In the genomic region with DNA sequence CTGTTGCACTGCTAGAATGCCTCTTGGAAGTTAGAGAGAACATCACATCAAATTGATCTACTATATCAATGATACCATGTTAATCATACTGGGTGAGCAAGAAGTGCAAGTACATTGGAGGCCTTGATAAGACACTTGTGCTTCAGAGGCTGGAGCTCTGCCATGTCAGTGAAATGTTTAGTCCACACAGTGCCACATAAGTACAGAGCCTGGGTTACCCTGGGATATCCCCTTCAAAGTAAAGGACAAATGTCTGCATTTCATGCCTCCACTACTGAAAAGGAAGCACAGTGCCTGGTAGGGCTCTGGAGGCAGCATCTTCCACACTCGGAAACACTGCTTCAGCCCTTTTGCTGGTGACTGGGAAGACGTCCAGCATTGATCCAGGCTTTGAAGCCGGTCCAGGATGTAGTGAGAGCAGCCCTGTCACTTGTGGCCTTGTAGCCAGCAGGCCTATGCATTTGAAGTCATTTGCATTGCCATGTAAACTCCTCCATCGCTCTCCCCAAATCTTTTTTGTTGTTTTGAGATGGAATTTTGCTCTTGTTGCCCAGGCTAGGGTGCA, we compare ENCODE assay signal across 1 cellular context.
TF ChIP-seq lines count a peak whose summit lies in the region.

No MANE protein-coding gene starts in this region.

TF ChIP-seq in H1, 55 proteins besides CTCF, POLR2A, EP300 and RAD21:
- no peak for TF ChIP-seq POLR2AphosphoS5 (IDR thresholded peaks at IDR 0.05; ENCODE audit: low read depth, low read length)
- no peak for TF ChIP-seq CBX5 (IDR thresholded peaks at IDR 0.05; ENCODE audit: low read depth, low read length)
- TF ChIP-seq BACH1 (IDR thresholded peaks at IDR 0.05; ENCODE audit: low read length) = no peak
- no peak for TF ChIP-seq GABPA (IDR thresholded peaks at IDR 0.05; ENCODE audit: borderline replicate concordance, insufficient read depth, low read length)
- no peak for TF ChIP-seq MAFK (IDR thresholded peaks at IDR 0.05; ENCODE audit: low read depth, low read length)
- TF ChIP-seq EGR1 (IDR thresholded peaks at IDR 0.05; ENCODE audit: borderline replicate concordance, low read depth, low read length) = no peak
- TF ChIP-seq NANOG (IDR thresholded peaks at IDR 0.05; ENCODE audit: insufficient read depth, low read depth, low read length, poor library complexity, severe bottlenecking) = no peak
- no peak for TF ChIP-seq BCL11A (IDR thresholded peaks at IDR 0.05; ENCODE audit: low read depth in 2 of 2, low read length in 2 of 2)
- no peak for TF ChIP-seq RFX5 (IDR thresholded peaks at IDR 0.05; ENCODE audit: borderline replicate concordance, low read depth, low read length)
- TF ChIP-seq ZNF274 (IDR thresholded peaks at IDR 0.05; ENCODE audit: borderline replicate concordance, extremely low read depth, low read length) = no peak
- no peak for TF ChIP-seq NRF1 (IDR thresholded peaks at IDR 0.05; ENCODE audit: low read depth, low read length)
- no peak for TF ChIP-seq RBBP5 (IDR thresholded peaks at IDR 0.05; ENCODE audit: borderline replicate concordance, low read depth, low read length)
- TF ChIP-seq TBP (IDR thresholded peaks at IDR 0.05; ENCODE audit: low read depth, low read length) = no peak
- no peak for TF ChIP-seq RNF2 (IDR thresholded peaks at IDR 0.05; ENCODE audit: borderline replicate concordance, low read depth, low read length, missing control alignments, poor library complexity, severe bottlenecking)
- TF ChIP-seq SUZ12 (IDR thresholded peaks at IDR 0.05; ENCODE audit: low read length) = no peak
- TF ChIP-seq SIRT6 (IDR thresholded peaks at IDR 0.05; ENCODE audit: low read length) = no peak
- no peak for TF ChIP-seq CREB1 (IDR thresholded peaks at IDR 0.05)
- TF ChIP-seq KDM1A (IDR thresholded peaks at IDR 0.05; ENCODE audit: borderline replicate concordance, low read length) = no peak
- TF ChIP-seq, protein P1, sequence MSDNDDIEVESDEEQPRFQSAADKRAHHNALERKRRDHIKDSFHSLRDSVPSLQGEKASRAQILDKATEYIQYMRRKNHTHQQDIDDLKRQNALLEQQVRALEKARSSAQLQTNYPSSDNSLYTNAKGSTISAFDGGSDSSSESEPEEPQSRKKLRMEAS (IDR thresholded peaks at IDR 0.05) = no peak
- no peak for TF ChIP-seq SAP30 (IDR thresholded peaks at IDR 0.05; ENCODE audit: insufficient read depth, insufficient replicate concordance, low read length)
TF ChIP-seq in H1: peak in this region for 0.
